In genomic region chr12:121738340-121738858, GRCh38 we compare ENCODE assay signal across 1 cellular context.
A peak's percentile ranks its signal among the peaks of the same experiment; 100 is the strongest.
TF ChIP-seq lines count a peak whose summit lies in the region.

No MANE protein-coding gene starts in this region.

TF ChIP-seq in K562, 482 proteins besides CTCF, POLR2A, EP300 and RAD21 (continued from another document and continues in another):
- TF ChIP-seq SNRNP70 (optimal IDR thresholded peaks at IDR 0.05; ENCODE audit: low read depth, low read length), result no peak
- no peak for TF ChIP-seq CEBPZ (IDR thresholded peaks at IDR 0.05; ENCODE audit: borderline replicate concordance, low read depth, low read length)
- peak in 1 of 3 experiments; percentile 55; a peak in 1 of 6 replicates for TF ChIP-seq ZBTB11 (CRISPR knock-in tag; IDR thresholded peaks at IDR 0.05)
- TF ChIP-seq NR1H2 (CRISPR knock-in tag; IDR thresholded peaks at IDR 0.05), result no peak
- TF ChIP-seq RBM14 (IDR thresholded peaks at IDR 0.05; ENCODE audit: borderline replicate concordance, insufficient read depth, low read depth, low read length), result no peak
- TF ChIP-seq EWSR1 (IDR thresholded peaks at IDR 0.05; ENCODE audit: borderline replicate concordance, low read depth, partially characterized antibody), result no peak
- no peak for TF ChIP-seq SMARCB1 (IDR thresholded peaks at IDR 0.05; ENCODE audit: insufficient read length, low read depth)
- no peak for TF ChIP-seq WHSC1 (IDR thresholded peaks at IDR 0.05; ENCODE audit: low read length)
- no peak for TF ChIP-seq CBFB (CRISPR knock-in tag; IDR thresholded peaks at IDR 0.05)
- no peak for TF ChIP-seq NCOA4 (IDR thresholded peaks at IDR 0.05; ENCODE audit: partially characterized antibody)
- no peak for TF ChIP-seq STAG1 (CRISPR knock-in tag; IDR thresholded peaks at IDR 0.05; ENCODE audit: borderline replicate concordance)
- TF ChIP-seq ELK3 (CRISPR knock-in tag; IDR thresholded peaks at IDR 0.05), result no peak
- TF ChIP-seq CHCHD3 (CRISPR knock-in tag; IDR thresholded peaks at IDR 0.05), result no peak
- TF ChIP-seq SMARCC2 (IDR thresholded peaks at IDR 0.05; ENCODE audit: low read depth), result peak; percentile 84
- TF ChIP-seq TCF7 (IDR thresholded peaks at IDR 0.05; ENCODE audit: borderline replicate concordance), result no peak
- no peak for TF ChIP-seq ARID3B (CRISPR knock-in tag; IDR thresholded peaks at IDR 0.05; ENCODE audit: borderline replicate concordance)
- TF ChIP-seq RCOR1 (IDR thresholded peaks at IDR 0.05; ENCODE audit: borderline replicate concordance in 1 of 2, low read depth in 2 of 2, low read length in 2 of 2), result peak in 1 of 2 experiments; percentile 95; a peak in 2 of 4 replicates
- peak; percentile 96 for TF ChIP-seq CBFA2T2 (conservative IDR thresholded peaks at IDR 0.05)
- TF ChIP-seq HDAC3 (IDR thresholded peaks at IDR 0.05; ENCODE audit: borderline replicate concordance, partially characterized antibody), result peak; percentile 88
- peak in 1 of 2 experiments; percentile 84; a peak in 2 of 4 replicates for TF ChIP-seq TBL1XR1 (IDR thresholded peaks at IDR 0.05; ENCODE audit: low read length in 2 of 2)
- peak; percentile 90 for TF ChIP-seq ZNF175 (CRISPR knock-in tag; IDR thresholded peaks at IDR 0.05; ENCODE audit: low read depth)
- TF ChIP-seq SMARCA4 (IDR thresholded peaks at IDR 0.05), result peak; percentile 95
- TF ChIP-seq BCOR (IDR thresholded peaks at IDR 0.05), result peak; percentile 1; the same call in 1 of the 2 replicates
- no peak for TF ChIP-seq SMAD3 (CRISPR knock-in tag; conservative IDR thresholded peaks at IDR 0.05)
- no peak for TF ChIP-seq ZNF695 (CRISPR knock-in tag; IDR thresholded peaks at IDR 0.05)
- TF ChIP-seq NUFIP1 (IDR thresholded peaks at IDR 0.05; ENCODE audit: partially characterized antibody), result no peak
- TF ChIP-seq PML (IDR thresholded peaks at IDR 0.05; ENCODE audit: low read length), result peak; percentile 91
- TF ChIP-seq RAD51 (IDR thresholded peaks at IDR 0.05; ENCODE audit: borderline replicate concordance, low read depth), result peak; percentile 11; the same call in 1 of the 2 replicates
- TF ChIP-seq ZNF408 (CRISPR knock-in tag; IDR thresholded peaks at IDR 0.05; ENCODE audit: low read depth), result no peak
- TF ChIP-seq NKRF (IDR thresholded peaks at IDR 0.05; ENCODE audit: borderline replicate concordance), result no peak
- peak; percentile 56 for TF ChIP-seq ZFX (CRISPR knock-in tag; IDR thresholded peaks at IDR 0.05)
- no peak for TF ChIP-seq MAFG (tag; conservative IDR thresholded peaks at IDR 0.05)
- TF ChIP-seq ATF4 (CRISPR knock-in tag; IDR thresholded peaks at IDR 0.05), result peak; percentile 98
- no peak for TF ChIP-seq NCOA6 (IDR thresholded peaks at IDR 0.05)
- TF ChIP-seq HNRNPH1 (optimal IDR thresholded peaks at IDR 0.05; ENCODE audit: low read depth, low read length), result no peak
- no peak for TF ChIP-seq ZNF512 (tag; IDR thresholded peaks at IDR 0.05)
- peak; percentile 81; the same call in 1 of the 2 replicates for TF ChIP-seq MTA1 (IDR thresholded peaks at IDR 0.05; ENCODE audit: borderline replicate concordance)
- no peak for TF ChIP-seq SREBF1 (IDR thresholded peaks at IDR 0.05; ENCODE audit: borderline replicate concordance, low read depth, low read length)
- no peak for TF ChIP-seq MCM7 (IDR thresholded peaks at IDR 0.05)
- no peak for TF ChIP-seq KAT2B (IDR thresholded peaks at IDR 0.05; ENCODE audit: low read depth, low read length)
- peak; percentile 96 for TF ChIP-seq ZNF12 (CRISPR knock-in tag; IDR thresholded peaks at IDR 0.05)
- no peak for TF ChIP-seq CGGBP1 (CRISPR knock-in tag; IDR thresholded peaks at IDR 0.05)
- TF ChIP-seq UBTF (IDR thresholded peaks at IDR 0.05; ENCODE audit: borderline replicate concordance in 1 of 2, low read depth in 2 of 2, low read length in 2 of 2), result 0 out of 4 replicates have a peak, but pooled peaks of 1 of the 2 experiments have one; percentile 49
- TF ChIP-seq RHOXF2B (CRISPR knock-in tag; conservative IDR thresholded peaks at IDR 0.05), result no peak
- no peak for TF ChIP-seq ZNF785 (CRISPR knock-in tag; IDR thresholded peaks at IDR 0.05)
- no peak for TF ChIP-seq ZNF133 (CRISPR knock-in tag; IDR thresholded peaks at IDR 0.05)
- TF ChIP-seq THRA (IDR thresholded peaks at IDR 0.05), result no peak
